21 cellular contexts compared by ENCODE assay signal in the genomic region with DNA sequence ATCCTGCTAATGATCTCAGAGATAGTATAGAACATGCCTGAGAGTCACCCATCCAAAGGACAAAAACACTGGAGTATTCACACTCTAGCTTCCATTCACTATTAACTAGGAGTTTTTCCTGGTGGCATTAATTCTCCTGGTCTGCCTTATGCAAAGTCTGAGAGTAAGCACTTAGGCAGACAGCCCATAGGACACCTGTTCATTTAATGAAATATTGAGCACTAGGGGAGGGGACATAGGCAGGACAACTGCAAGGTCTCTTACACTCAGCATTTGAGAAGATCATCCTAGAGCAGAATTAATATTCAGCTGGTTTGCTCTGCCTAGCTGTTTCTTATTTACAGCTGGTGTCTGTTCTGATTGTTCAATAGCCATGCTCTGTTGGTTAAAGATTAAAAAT.
"Had no signal": no experiment of that assay in that cellular context is flagged by ENCODE, and none has a peak within 500 bp of the region (broad histone marks: within the 10 kb centered on the region; RNA-seq: fewer than 3 reads in every experiment).

No MANE protein-coding gene starts in this region.

- H3K36me3 ChIP-seq: colonic mucosa, esophagus squamous epithelium, gastrocnemius medialis, heart right ventricle, left lung, lower lobe of right lung had no signal

- DNase-seq: colonic mucosa; cortex of kidney; effector CD8-positive, alpha-beta T cell; effector memory CD8-positive, alpha-beta T cell; endodermal cell; erythroblast; esophagus squamous epithelium; foreskin fibroblast; foreskin melanocyte; gastrocnemius medialis; glutamatergic neuron; head of caudate nucleus; heart right ventricle; hippocampal formation; left cardiac atrium; left lung; left ventricle myocardium superior; lower lobe of right lung; mesenchymal stem cell; mucosa of descending colon had no signal

- H3K27ac ChIP-seq: colonic mucosa, esophagus squamous epithelium, gastrocnemius medialis, heart right ventricle, left lung, lower lobe of right lung had no signal

- H3K4me1 ChIP-seq: colonic mucosa, esophagus squamous epithelium, gastrocnemius medialis, heart right ventricle, lower lobe of right lung had no signal

- H3K4me3 ChIP-seq: colonic mucosa, esophagus squamous epithelium, gastrocnemius medialis, heart right ventricle, left lung, lower lobe of right lung, mucosa of descending colon had no signal

- H3K27me3 ChIP-seq: colonic mucosa, esophagus squamous epithelium, gastrocnemius medialis, heart right ventricle, left lung had no signal

- H3K9me3 ChIP-seq: colonic mucosa, esophagus squamous epithelium, gastrocnemius medialis, left lung, lower lobe of right lung, mucosa of descending colon had no signal

- ATAC-seq: effector memory CD8-positive, alpha-beta T cell; esophagus mucosa; gastrocnemius medialis; heart right ventricle; left cardiac atrium; left lung; left ventricle myocardium superior; lower lobe of right lung; mucosa of descending colon had no signal
